ENCODE assay signal across 1 cellular context in genomic region chr9:108809269-108809668, GRCh38.
TF ChIP-seq lines count a peak whose summit lies in the region.

No MANE protein-coding gene starts in this region.

TF ChIP-seq in HepG2, 621 proteins besides CTCF, POLR2A, EP300 and RAD21 (continued from another document):
- no peak for TF ChIP-seq ZBTB1 (CRISPR knock-in tag; IDR thresholded peaks at IDR 0.05; ENCODE audit: borderline replicate concordance)
